ENCODE assay signal across 12 cellular contexts in genomic region chr2:101843048-101843447, GRCh38.
A peak's percentile ranks its signal among the peaks of the same experiment; 100 is the strongest.
DNase-seq lines count a peak whose midpoint lies in the region; ATAC-seq lines count a peak whose summit lies in the region.
"Had no signal": no experiment of that assay in that cellular context is flagged by ENCODE, and none has a peak within 500 bp of the region (broad histone marks: within the 10 kb centered on the region; RNA-seq: fewer than 3 reads in every experiment).

No MANE protein-coding gene starts in this region.

- H3K9me3 ChIP-seq in right cardiac atrium (ENCODE audit: control insufficient read depth, low read length), result no peaks in the 10 kb centered on the region
- H3K9me3 ChIP-seq: A549 had no signal

- DNase-seq in activated naive CD8-positive, alpha-beta T cell treated with anti-CD3 and anti-CD28 coated beads, Interleukin-2, amount 50 U/mL, for 24 hours, result no peak
- peak; percentile 48 for DNase-seq in amniotic epithelial cell (ENCODE audit: low read depth)
- DNase-seq in right cardiac atrium, result peak in 1 of 3 donors; percentile 56
- DNase-seq in stimulated activated naive B cell treated with anti-CD40 and anti-IgM and Interleukin-4, amounts not matched to agents 10 μg/mL and 1 μg/mL and 100 μg/mL, for 72 hours, result no peak
- DNase-seq in cerebellum (ENCODE audit: low spot score), result no peak
- no peak for DNase-seq in NCI-H345 (lab: John Stamatoyannopoulos, UW)
- DNase-seq in activated gamma-delta T cell (lab: John Stamatoyannopoulos, UW), result no peak
- DNase-seq: activated T-cell treated with anti-CD3 and anti-CD28 coated beads for 4 hours, dermis blood vessel endothelial cell, NCI-H2029 treated with DMSO at 0.1 percent for 48 hours had no signal

- H3K27ac ChIP-seq in right cardiac atrium (ENCODE audit: low read length), result no peak overlapping the region
- H3K27ac ChIP-seq: A549 had no signal

- 53% methylated on average over 2 of the region's 2 CpGs for WGBS in right cardiac atrium

- H3K4me1 ChIP-seq in right cardiac atrium (ENCODE audit: control insufficient read depth, insufficient read depth, low read length), result peaks cover 5% of the 10 kb centered on the region

- ATAC-seq in activated naive CD8-positive, alpha-beta T cell treated with anti-CD3 and anti-CD28 coated beads, Interleukin-2, amount 50 U/mL, for 24 hours, result no peak
- peak; percentile 53 to 67 for ATAC-seq in right cardiac atrium
- ATAC-seq in stimulated activated naive B cell treated with anti-CD40 and anti-IgM and Interleukin-4, amounts not matched to agents 10 μg/mL and 1 μg/mL and 100 μg/mL, for 72 hours (replicated peaks), result no peak
- ATAC-seq: A549 had no signal

- intact Hi-C loops in right cardiac atrium (cut with DNase I), result no loop called here

- no peaks in the 10 kb centered on the region for H3K27me3 ChIP-seq in right cardiac atrium (ENCODE audit: control insufficient read depth, insufficient read depth)

- no peaks in the 10 kb centered on the region for H3K9me3 Mint-ChIP-seq in activated naive CD8-positive, alpha-beta T cell (ENCODE audit: low read depth)
- no peaks in the 10 kb centered on the region for H3K9me3 Mint-ChIP-seq in activated naive CD8-positive, alpha-beta T cell treated with anti-CD3 and anti-CD28 coated beads, Interleukin-2, amount 50 U/mL, for 24 hours
- H3K9me3 Mint-ChIP-seq in stimulated activated naive B cell treated with anti-CD40 and anti-IgM and Interleukin-4, amounts not matched to agents 10 μg/mL and 1 μg/mL and 100 μg/mL, for 72 hours, result no peaks in the 10 kb centered on the region

- peak overlapping the region; percentile 25 for H3K27ac Mint-ChIP-seq in activated naive CD8-positive, alpha-beta T cell
- no peak overlapping the region for H3K27ac Mint-ChIP-seq in activated naive CD8-positive, alpha-beta T cell treated with anti-CD3 and anti-CD28 coated beads, Interleukin-2, amount 50 U/mL, for 24 hours
- H3K27ac Mint-ChIP-seq in stimulated activated naive B cell treated with anti-CD40 and anti-IgM and Interleukin-4, amounts not matched to agents 10 μg/mL and 1 μg/mL and 100 μg/mL, for 72 hours, result peak overlapping the region; percentile 1

- H3K4me3 ChIP-seq in right cardiac atrium (ENCODE audit: low read length), result no peak overlapping the region
- H3K4me3 ChIP-seq: A549 had no signal

- H3K4me1 Mint-ChIP-seq in activated naive CD8-positive, alpha-beta T cell (ENCODE audit: low read depth), result peaks cover 22% of the 10 kb centered on the region
- H3K4me1 Mint-ChIP-seq in activated naive CD8-positive, alpha-beta T cell treated with anti-CD3 and anti-CD28 coated beads, Interleukin-2, amount 50 U/mL, for 24 hours, result peaks cover 11% of the 10 kb centered on the region
- H3K4me1 Mint-ChIP-seq in stimulated activated naive B cell treated with anti-CD40 and anti-IgM and Interleukin-4, amounts not matched to agents 10 μg/mL and 1 μg/mL and 100 μg/mL, for 72 hours, result peaks cover 12 to 14% of the 10 kb centered on the region in 2 donors

- no peaks in the 10 kb centered on the region for H3K27me3 Mint-ChIP-seq in activated naive CD8-positive, alpha-beta T cell
- no peaks in the 10 kb centered on the region for H3K27me3 Mint-ChIP-seq in activated naive CD8-positive, alpha-beta T cell treated with anti-CD3 and anti-CD28 coated beads, Interleukin-2, amount 50 U/mL, for 24 hours
- H3K27me3 Mint-ChIP-seq in stimulated activated naive B cell treated with anti-CD40 and anti-IgM and Interleukin-4, amounts not matched to agents 10 μg/mL and 1 μg/mL and 100 μg/mL, for 72 hours, result no peaks in the 10 kb centered on the region

- no peak overlapping the region for H3K4me3 Mint-ChIP-seq in activated naive CD8-positive, alpha-beta T cell
- no peak overlapping the region for H3K4me3 Mint-ChIP-seq in activated naive CD8-positive, alpha-beta T cell treated with anti-CD3 and anti-CD28 coated beads, Interleukin-2, amount 50 U/mL, for 24 hours
- H3K4me3 Mint-ChIP-seq in stimulated activated naive B cell treated with anti-CD40 and anti-IgM and Interleukin-4, amounts not matched to agents 10 μg/mL and 1 μg/mL and 100 μg/mL, for 72 hours, result no peak overlapping the region

- peaks cover 22% of the 10 kb centered on the region for H3K36me3 Mint-ChIP-seq in activated naive CD8-positive, alpha-beta T cell
- H3K36me3 Mint-ChIP-seq in activated naive CD8-positive, alpha-beta T cell treated with anti-CD3 and anti-CD28 coated beads, Interleukin-2, amount 50 U/mL, for 24 hours (ENCODE audit: low read depth), result peaks cover 45% of the 10 kb centered on the region
- H3K36me3 Mint-ChIP-seq in stimulated activated naive B cell treated with anti-CD40 and anti-IgM and Interleukin-4, amounts not matched to agents 10 μg/mL and 1 μg/mL and 100 μg/mL, for 72 hours, result peaks cover 49 to 63% of the 10 kb centered on the region in 2 donors

Comparison
In these comparisons a context has a peak if more than half of its experiments do, and no peak if none do; other contexts are left out.
1. ATAC-seq: peak in right cardiac atrium (2 of 2); none in activated naive CD8-positive, alpha-beta T cell treated with anti-CD3 and anti-CD28 coated beads, Interleukin-2, amount 50 U/mL, for 24 hours (single experiment) and stimulated activated naive B cell treated with anti-CD40 and anti-IgM and Interleukin-4, amounts not matched to agents 10 μg/mL and 1 μg/mL and 100 μg/mL, for 72 hours (0 of 2).